Comparison of ENCODE assay signal across 8 cellular contexts in genomic region chr12:98515368-98516183, GRCh38. TPM values are rescaled to one million over a fixed set of nuclear protein-coding genes. Genes with fewer than 3 reads are reported as not detected.
DNase-seq lines count a peak whose midpoint lies in the region; ATAC-seq and TF ChIP-seq lines count a peak whose summit lies in the region.

Gene TMPO (plus strand): TSS chr12:98515590. CDS start chr12:98515868, 278 bp downstream.

- ATAC-seq in GM19397 (IDR thresholded peaks at IDR 0.05; ENCODE audit: unreplicated experiment), result peak; percentile 87
- peak; percentile 76 for ATAC-seq in HG03565 (IDR thresholded peaks at IDR 0.05; ENCODE audit: unreplicated experiment)
- peak; percentile 96 for ATAC-seq in left lobe of liver

- DNase-seq in CD14-positive monocyte (ENCODE audit: low spot score) (peak; percentile 82), NCI-H748 treated with DMSO at 0.1 percent for 48 hours (lab: John Stamatoyannopoulos, UW) (peak; percentile 93), cortex of kidney (lab: John Stamatoyannopoulos, UW) (peak; percentile 36), left lobe of liver (ENCODE audit: low spot score) (peak; percentile 96)
- peak; percentile 93 for DNase-seq in activated CD4-positive, alpha-beta T cell treated with anti-CD3 and anti-CD28 coated beads, Interleukin-2, amount 50 U/mL, for 1 hour
- peak; percentile 95 to 96 for DNase-seq in stimulated activated CD4-positive, alpha-beta T cell treated with anti-CD3 and anti-CD28 coated beads, Interleukin-2, amount 100 ng/mL, for 24 hours

- intact Hi-C loops in CD14-positive monocyte (cut with micrococcal nuclease), result loop anchor here (1.0 to 5.0 kb wide), 4 partner anchors 25 to 93 kb away; no protein-coding TSS in a partner anchor

- no peak for TF ChIP-seq CTCF in CD14-positive monocyte (IDR thresholded peaks at IDR 0.05)

- no peaks in the 10 kb centered on the region for H3K9me3 Mint-ChIP-seq in CD14-positive monocyte

- H3K4me3 Mint-ChIP-seq in CD14-positive monocyte, result peak within 1 kb of the TSS; percentile 98 to 99

- H3K27me3 Mint-ChIP-seq in CD14-positive monocyte (ENCODE audit: low read depth in 3 of 3), result peaks cover 0 to 6% (median 0%) of the 10 kb centered on the region in 3 donors

- peaks cover 2 to 24% of the 10 kb centered on the region in 2 donors for H3K36me3 Mint-ChIP-seq in CD14-positive monocyte

- peaks cover 50% of the 10 kb centered on the region for H3K4me1 Mint-ChIP-seq in CD14-positive monocyte

- peak within 1 kb of the TSS; percentile 96 to 98 (median 97) for H3K27ac Mint-ChIP-seq in CD14-positive monocyte

RNA-seq across cellular contexts. Expression of gene TMPO, which starts in this region (rescaled TPM):
- polyA plus RNA-seq in CD14-positive monocyte, result 10 to 100 TPM; 52.1 to 67.3 TPM
- total RNA-seq in left lobe of liver, result 29.7 TPM

Comparison
In these comparisons a context has a peak if more than half of its experiments do, and no peak if none do; other contexts are left out.
1. Peak in every context shown above with its lines: DNase-seq and ATAC-seq.
2. DNase-seq: peak in every context shown above with its lines; median percentile 96 in left lobe of liver; 96 in stimulated activated CD4-positive, alpha-beta T cell treated with anti-CD3 and anti-CD28 coated beads, Interleukin-2, amount 100 ng/mL, for 24 hours; 93 in NCI-H748 treated with DMSO at 0.1 percent for 48 hours; 93 in activated CD4-positive, alpha-beta T cell treated with anti-CD3 and anti-CD28 coated beads, Interleukin-2, amount 50 U/mL, for 1 hour; 82 in CD14-positive monocyte; 36 in cortex of kidney.